In genomic region chrX:7412840-7413239, GRCh38 we compare ENCODE assay signal across 31 cellular contexts.
"Had no signal": no experiment of that assay in that cellular context is flagged by ENCODE, and none has a peak within 500 bp of the region (broad histone marks: within the 10 kb centered on the region; RNA-seq: fewer than 3 reads in every experiment).

No MANE protein-coding gene starts in this region.

- ATAC-seq: activated CD8-positive, alpha-beta memory T cell treated with anti-CD3 and anti-CD28 coated beads, Interleukin-2, amount 10 ng/mL, durations not matched to agents 7 days and 5 days; activated CD8-positive, alpha-beta T cell treated with anti-CD3 and anti-CD28 coated beads, Interleukin-2, amount 10 ng/mL, durations not matched to agents 7 days and 5 days; activated naive CD4-positive, alpha-beta T cell treated with anti-CD3 and anti-CD28 coated beads, Interleukin-2, amount 50 U/mL, for 72 hours; body of pancreas had no signal

- H3K4me3 ChIP-seq: adrenal gland, body of pancreas, breast epithelium had no signal

- DNase-seq: activated B cell treated with CpG ODN at 0.5 μM for 24 hours; activated CD4-positive, alpha-beta memory T cell treated with anti-CD3 and anti-CD28 coated beads for 36 hours; activated CD4-positive, alpha-beta T cell treated with anti-CD3 and anti-CD28 coated beads for 4 hours; activated CD4-positive, alpha-beta T cell treated with anti-CD3 and anti-CD28 coated beads, Interleukin-2, amount 10 ng/mL, durations not matched to agents 24 days and 14 days; activated CD4-positive, alpha-beta T cell treated with anti-CD3 and anti-CD28 coated beads, Interleukin-2, amount 50 U/mL, for 1 hour; activated CD4-positive, alpha-beta T cell treated with anti-CD3 and anti-CD28 coated beads, Interleukin-2, amount 50 U/mL, for 4 hours; activated CD4-positive, CD25-positive, alpha-beta regulatory T cell treated with anti-CD3 and anti-CD28 coated beads, Interleukin-2, amount 50 U/mL, for 72 hours; activated CD8-positive, alpha-beta memory T cell treated with anti-CD3 and anti-CD28 coated beads for 24 hours; activated CD8-positive, alpha-beta memory T cell treated with anti-CD3 and anti-CD28 coated beads, Interleukin-2, amount 10 ng/mL, durations not matched to agents 7 days and 5 days; activated CD8-positive, alpha-beta memory T cell treated with anti-CD3 and anti-CD28 coated beads, Interleukin-2, amount 50 U/mL, for 48 hours; activated CD8-positive, alpha-beta T cell treated with anti-CD3 and anti-CD28 coated beads, Interleukin-2, amount 10 ng/mL, durations not matched to agents 7 days and 5 days; activated effector memory CD4-positive, alpha-beta T cell treated with Interleukin-2 at 50 U/mL for 16 hours; activated gamma-delta T cell; activated naive CD4-positive, alpha-beta T cell treated with anti-CD3 and anti-CD28 coated beads, Interleukin-2, amount 50 U/mL, for 16 hours; activated naive CD4-positive, alpha-beta T cell treated with Interleukin-2 at 50 U/mL for 16 hours; activated naive CD8-positive, alpha-beta T cell treated with anti-CD3 and anti-CD28 coated beads for 36 hours; activated T-cell treated with anti-CD3 and anti-CD28 coated beads, Interleukin-2, amount 50 U/mL, for 24 hours; activated T-cell treated with anti-CD3 and anti-CD28 coated beads, Interleukin-2, amount 50 U/mL, for 48 hours; adrenal gland; amniotic stem cell; aorta; body of pancreas; brain microvascular endothelial cell; central memory CD4-positive, alpha-beta T cell; T-helper 2 cell; T-helper 9 cell had no signal

- H3K4me1 ChIP-seq: adrenal gland, body of pancreas, breast epithelium had no signal

- H3K27ac ChIP-seq: adrenal gland, body of pancreas, brain microvascular endothelial cell, breast epithelium, VCaP had no signal

- FAIRE-seq: colon, TTC549 had no signal

- H3K9me3 ChIP-seq: adrenal gland, body of pancreas, breast epithelium had no signal
